ENCODE assay signal across 1 cellular context in genomic region chr15:33152502-33153109, GRCh38.
TF ChIP-seq lines count a peak whose summit lies in the region.

No MANE protein-coding gene starts in this region.

TF ChIP-seq in HepG2, 621 proteins besides CTCF, POLR2A, EP300 and RAD21 (continued from another document):
- TF ChIP-seq MEIS2 (CRISPR knock-in tag; IDR thresholded peaks at IDR 0.05), result no peak
- TF ChIP-seq ATAD3A (CRISPR knock-in tag; IDR thresholded peaks at IDR 0.05), result no peak
- no peak for TF ChIP-seq ADNP (CRISPR knock-in tag; IDR thresholded peaks at IDR 0.05)
- TF ChIP-seq KMT2A (CRISPR knock-in tag; IDR thresholded peaks at IDR 0.05), result no peak
- TF ChIP-seq MTA1 (CRISPR knock-in tag; IDR thresholded peaks at IDR 0.05; ENCODE audit: borderline replicate concordance), result no peak
- TF ChIP-seq THAP11 (CRISPR knock-in tag; IDR thresholded peaks at IDR 0.05), result no peak
- no peak for TF ChIP-seq ZNF253 (CRISPR knock-in tag; IDR thresholded peaks at IDR 0.05; ENCODE audit: borderline replicate concordance)
- no peak for TF ChIP-seq ZNF761 (CRISPR knock-in tag; conservative IDR thresholded peaks at IDR 0.05)
- TF ChIP-seq HMG20A (CRISPR knock-in tag; IDR thresholded peaks at IDR 0.05; ENCODE audit: borderline replicate concordance), result no peak
- TF ChIP-seq FOXJ3 (CRISPR knock-in tag; IDR thresholded peaks at IDR 0.05; ENCODE audit: borderline replicate concordance), result no peak
- no peak for TF ChIP-seq DBP (CRISPR knock-in tag; IDR thresholded peaks at IDR 0.05; ENCODE audit: not compliant biosample characterization)
- no peak for TF ChIP-seq PRDM4 (CRISPR knock-in tag; IDR thresholded peaks at IDR 0.05; ENCODE audit: borderline replicate concordance)
- TF ChIP-seq MXD4 (CRISPR knock-in tag; IDR thresholded peaks at IDR 0.05), result no peak
- no peak for TF ChIP-seq ZNF589 (CRISPR knock-in tag; conservative IDR thresholded peaks at IDR 0.05)
TF ChIP-seq in HepG2: peak in this region for 0.
